ENCODE assay signal across 8 cellular contexts in the genomic region with DNA sequence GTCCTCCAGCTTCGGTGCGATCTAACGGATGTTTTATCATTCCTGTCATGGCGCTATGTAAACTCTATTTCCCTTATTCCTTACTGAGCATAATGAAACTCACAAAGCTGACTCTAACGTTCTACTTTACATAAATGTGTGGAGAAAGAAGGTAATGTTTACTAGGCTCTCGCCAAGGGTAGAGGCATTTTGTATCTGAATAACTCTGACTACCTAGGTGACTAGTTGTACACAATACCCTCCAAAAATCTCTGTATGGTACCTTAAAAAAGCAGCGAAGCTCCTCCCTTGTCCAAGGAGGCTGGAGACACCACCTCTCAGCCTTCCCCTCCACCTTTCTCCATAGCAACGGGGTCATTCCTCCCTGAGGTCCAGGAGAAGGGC. TPM values are rescaled to one million over a fixed set of nuclear protein-coding genes. Genes with fewer than 3 reads are reported as not detected.
A peak's percentile ranks its signal among the peaks of the same experiment; 100 is the strongest.
DNase-seq lines count a peak whose midpoint lies in the region; ATAC-seq, FAIRE-seq and TF ChIP-seq lines count a peak whose summit lies in the region.

No MANE protein-coding gene starts in this region.

- H3K36me3 Mint-ChIP-seq in progenitor cell of endocrine pancreas (ENCODE audit: insufficient read depth) = peaks cover 23% of the 10 kb centered on the region

- no peak overlapping the region for H2BK20ac ChIP-seq in IMR-90 (ENCODE audit: low read depth, low read length)

- no peaks in the 10 kb centered on the region for H3K27me3 ChIP-seq in IMR-90 (ENCODE audit: control insufficient read depth, insufficient read depth, low read length)
- no peaks in the 10 kb centered on the region for H3K27me3 ChIP-seq in endocrine pancreas (ENCODE audit: control insufficient read depth, insufficient read depth, low read length)

- POLR2A ChIA-PET in IMR-90 (lab: Charles Lee; ENCODE audit: unreplicated experiment) = no interaction called here

- H3K9ac ChIP-seq in IMR-90 (ENCODE audit: low read depth, low read length) (no peak overlapping the region), endocrine pancreas (ENCODE audit: control insufficient read depth, insufficient read depth, low read length) (no peak overlapping the region)

- peaks cover 17 to 23% of the 10 kb centered on the region in 2 experiments for H3K79me1 ChIP-seq in IMR-90 (ENCODE audit: low read depth in 1 of 2, low read length in 2 of 2)

- 100% methylated on average over 1 of the region's 8 CpGs; no CpG with 5 or more reads in 1 of the 2 experiments for WGBS in IMR-90 (ENCODE audit: extremely low coverage in 2 of 2, insufficient read length in 1 of 2), 2 experiments

- DNase-seq in IMR-90 (no peak), progenitor cell of endocrine pancreas (ENCODE audit: low spot score, unreplicated experiment) (no peak), H54 (ENCODE audit: insufficient read length, low spot score) (no peak), hippocampal formation (lab: John Stamatoyannopoulos, UW) (no peak), globus pallidus (ENCODE audit: low spot score) (no peak)

- H3K9me3 ChIP-seq in IMR-90 (ENCODE audit: control insufficient read depth, insufficient read depth, low read length) (no peaks in the 10 kb centered on the region), endocrine pancreas (ENCODE audit: control insufficient read depth, low read length) (peaks cover 2% of the 10 kb centered on the region)

- H2BK5ac ChIP-seq in IMR-90 (ENCODE audit: low read depth, low read length, poor library complexity, severe bottlenecking) = no peak overlapping the region

- no peak overlapping the region for H3K18ac ChIP-seq in IMR-90 (ENCODE audit: low read depth, low read length)

- H4K20me1 ChIP-seq in IMR-90 (ENCODE audit: insufficient read depth, low read length) = no peaks in the 10 kb centered on the region

- TF ChIP-seq RAD21 in IMR-90 (IDR thresholded peaks at IDR 0.05; ENCODE audit: low read length) = no peak

- intact Hi-C loops in IMR-90 (cut with micrococcal nuclease) = no loop called here

- no peak overlapping the region for H3K27ac ChIP-seq in IMR-90 (ENCODE audit: insufficient read depth, low read length)

- no peak overlapping the region for H2AK5ac ChIP-seq in IMR-90 (ENCODE audit: low read depth, low read length)

- CTCF ChIA-PET in IMR-90 (lab: Yijun Ruan, JAX) = no interaction called here

- H2BK120ac ChIP-seq in IMR-90 (ENCODE audit: low read depth, low read length) = no peak overlapping the region

- H3K4me3 Mint-ChIP-seq in progenitor cell of endocrine pancreas (ENCODE audit: low read depth) = peak overlapping the region; percentile 83

- H2AK9ac ChIP-seq in IMR-90 (replicated peaks; ENCODE audit: low read depth, low read length, poor library complexity) = no peak overlapping the region

- BruUV-seq in IMR-90 (replicated peaks; lab: Mats Ljungman, UMichigan) = no TSS peak

- H2BK15ac ChIP-seq in IMR-90 (ENCODE audit: low read depth, low read length) = no peak overlapping the region

- H3K23ac ChIP-seq in IMR-90 (ENCODE audit: low read depth, low read length) = no peak overlapping the region

- H3K4me1 Mint-ChIP-seq in progenitor cell of endocrine pancreas (ENCODE audit: low read depth) = peaks cover 2% of the 10 kb centered on the region

- peaks cover 37% of the 10 kb centered on the region for H3K9me3 Mint-ChIP-seq in progenitor cell of endocrine pancreas (ENCODE audit: low read depth)

- no peak for FAIRE-seq in H54 (lab: Jason Lieb, UNC)

- dilution Hi-C loops in IMR-90 (cut with HindIII; ENCODE audit: low sequenced_read_pairs, unreplicated experiment) = no loop called here

- H4K5ac ChIP-seq in IMR-90 (ENCODE audit: low read depth, low read length) = peak overlapping the region; percentile 78

- peak overlapping the region; percentile 82 for H3K4me2 ChIP-seq in IMR-90 (ENCODE audit: low read depth, low read length)

- H3K4me1 ChIP-seq in IMR-90 (ENCODE audit: control insufficient read depth, insufficient read depth, low read length) (no peaks in the 10 kb centered on the region), endocrine pancreas (ENCODE audit: control insufficient read depth, insufficient read depth, low read length) (no peaks in the 10 kb centered on the region)

- H3K27ac Mint-ChIP-seq in progenitor cell of endocrine pancreas = peak overlapping the region; percentile 60

- in situ Hi-C loops in IMR-90 (cut with MboI; ENCODE audit: low sequenced_read_pairs) = no loop called here

- no peaks in the 10 kb centered on the region for H3K27me3 Mint-ChIP-seq in progenitor cell of endocrine pancreas

- peak overlapping the region; percentile 98 for H2AFZ ChIP-seq in IMR-90 (replicated peaks; ENCODE audit: low read length, poor library complexity)

- peak; percentile 14 for ATAC-seq in GM18505 (IDR thresholded peaks at IDR 0.05; ENCODE audit: unreplicated experiment)
- ATAC-seq in IMR-90 (ENCODE audit: low read depth) = no peak; the same call in 1 of the 2 replicates
- ATAC-seq in HG02798 (IDR thresholded peaks at IDR 0.05; ENCODE audit: poor library complexity, unreplicated experiment) = no peak

- H3K4me3 ChIP-seq in IMR-90 (ENCODE audit: insufficient read depth, low read depth, low read length) = peak overlapping the region; percentile 75
- peak overlapping the region; percentile 57 for H3K4me3 ChIP-seq in endocrine pancreas (ENCODE audit: control insufficient read depth, insufficient read depth, low read length)

- H4K91ac ChIP-seq in IMR-90 (ENCODE audit: insufficient read depth, low read depth, low read length) = no peak overlapping the region

- H3K56ac ChIP-seq in IMR-90 (ENCODE audit: extremely low read depth, insufficient read depth, low read length) = no peak overlapping the region

- no peak for TF ChIP-seq POLR2A in GM18505 (IDR thresholded peaks at IDR 0.05; ENCODE audit: borderline replicate concordance, extremely low read depth, insufficient read depth, insufficient read length)
- no peak for TF ChIP-seq POLR2A in IMR-90 (IDR thresholded peaks at IDR 0.05; ENCODE audit: low read depth, low read length)
- TF ChIP-seq POLR2A in H54 (IDR thresholded peaks at IDR 0.05; ENCODE audit: low read depth, low read length) = no peak

- no peak overlapping the region for H3K4ac ChIP-seq in IMR-90 (ENCODE audit: low read depth, low read length)

- H3K36me3 ChIP-seq in IMR-90 (ENCODE audit: control insufficient read depth, insufficient read depth, low read length) = peaks cover 2% of the 10 kb centered on the region; the same call in 1 of the 2 replicates
- no peaks in the 10 kb centered on the region for H3K36me3 ChIP-seq in endocrine pancreas (ENCODE audit: control insufficient read depth, insufficient read depth, low read length)

- TF ChIP-seq CTCF in IMR-90 (conservative IDR thresholded peaks at IDR 0.05; ENCODE audit: low read depth, low read length) (no peak), progenitor cell of endocrine pancreas (IDR thresholded peaks at IDR 0.05; ENCODE audit: unreplicated experiment) (no peak)

- peak overlapping the region; percentile 40 to 79 for H4K8ac ChIP-seq in IMR-90 (ENCODE audit: low read depth in 2 of 2, low read length in 2 of 2)

- no peaks in the 10 kb centered on the region for H3K9me1 ChIP-seq in IMR-90 (ENCODE audit: insufficient read depth, low read length)

- H3K14ac ChIP-seq in IMR-90 (replicated peaks; ENCODE audit: low read depth, low read length) = no peak overlapping the region

TF ChIP-seq in IMR-90, 13 proteins besides CTCF, POLR2A, EP300 and RAD21 (continues in another document):
- TF ChIP-seq FOS (IDR thresholded peaks at IDR 0.05; ENCODE audit: low read depth, low read length) = no peak
- no peak for TF ChIP-seq CHD1 (IDR thresholded peaks at IDR 0.05; ENCODE audit: low read depth, low read length)
- TF ChIP-seq SMC3 (IDR thresholded peaks at IDR 0.05; ENCODE audit: low read depth, low read length) = no peak
- TF ChIP-seq, protein P1, sequence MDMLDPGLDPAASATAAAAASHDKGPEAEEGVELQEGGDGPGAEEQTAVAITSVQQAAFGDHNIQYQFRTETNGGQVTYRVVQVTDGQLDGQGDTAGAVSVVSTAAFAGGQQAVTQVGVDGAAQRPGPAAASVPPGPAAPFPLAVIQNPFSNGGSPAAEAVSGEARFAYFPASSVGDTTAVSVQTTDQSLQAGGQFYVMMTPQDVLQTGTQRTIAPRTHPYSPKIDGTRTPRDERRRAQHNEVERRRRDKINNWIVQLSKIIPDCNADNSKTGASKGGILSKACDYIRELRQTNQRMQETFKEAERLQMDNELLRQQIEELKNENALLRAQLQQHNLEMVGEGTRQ (IDR thresholded peaks at IDR 0.05; ENCODE audit: low read depth, low read length) = no peak
- TF ChIP-seq RCOR1 (IDR thresholded peaks at IDR 0.05; ENCODE audit: insufficient replicate concordance, low read length) = no peak
- no peak for TF ChIP-seq NFE2L2 (IDR thresholded peaks at IDR 0.05; ENCODE audit: low read depth, low read length)
- no peak for TF ChIP-seq RFX5 (IDR thresholded peaks at IDR 0.05; ENCODE audit: low read depth, low read length)
- no peak for TF ChIP-seq CEBPB (IDR thresholded peaks at IDR 0.05; ENCODE audit: low read depth, low read length)
- no peak for TF ChIP-seq MAFK (IDR thresholded peaks at IDR 0.05; ENCODE audit: low read depth, low read length)

RNA-seq across cellular contexts. Expression of a gene that starts 0.3 kb away (rescaled TPM):
- 4.4 and 6.6 TPM in 2 replicates for total RNA-seq in IMR-90 (2012; rRNA removed)
- polyA plus RNA-seq in IMR-90 (2012; rRNA removed) = 2.9 and 3.0 TPM in 2 replicates
- 1.9 and 4.0 TPM in 2 replicates for polyA plus RNA-seq in IMR-90 (2012; cell fraction: cytosol; rRNA removed)
- polyA plus RNA-seq in IMR-90 (2012; cell fraction: nucleus; rRNA removed; ENCODE audit: low replicate concordance) = 1.8 and 4.4 TPM in 2 replicates
- total RNA-seq in progenitor cell of endocrine pancreas = 4.4 and 4.9 TPM in 2 replicates

RNA-seq across cellular contexts. Expression of a gene that starts 14.7 kb away (rescaled TPM):
- total RNA-seq in IMR-90 (2012; rRNA removed) = 31.0 and 31.1 TPM in 2 replicates
- 6.0 and 6.2 TPM in 2 replicates for polyA plus RNA-seq in IMR-90 (2012; rRNA removed)
- 4.8 and 6.5 TPM in 2 replicates for polyA plus RNA-seq in IMR-90 (2012; cell fraction: cytosol; rRNA removed)
- 8.4 and 8.5 TPM in 2 replicates for polyA plus RNA-seq in IMR-90 (2012; cell fraction: nucleus; rRNA removed; ENCODE audit: low replicate concordance)
- 24.9 and 26.8 TPM in 2 replicates for total RNA-seq in progenitor cell of endocrine pancreas

RNA-seq across cellular contexts. Expression of a gene that starts 15.4 kb away (rescaled TPM):
- 9.2 and 11.8 TPM in 2 replicates for total RNA-seq in IMR-90 (2012; rRNA removed)
- polyA plus RNA-seq in IMR-90 (2012; rRNA removed) = 3.5 and 4.1 TPM in 2 replicates
- polyA plus RNA-seq in IMR-90 (2012; cell fraction: cytosol; rRNA removed) = 3.1 and 4.9 TPM in 2 replicates
- 3.4 and 5.2 TPM in 2 replicates for polyA plus RNA-seq in IMR-90 (2012; cell fraction: nucleus; rRNA removed; ENCODE audit: low replicate concordance)
- total RNA-seq in progenitor cell of endocrine pancreas = 12.9 and 13.7 TPM in 2 replicates

RNA-seq across cellular contexts. Expression of a gene that starts 20.7 kb away (rescaled TPM):
- total RNA-seq in IMR-90 (2012; rRNA removed) (6.1 and 8.1 TPM in 2 replicates), progenitor cell of endocrine pancreas (7.2 and 8.6 TPM in 2 replicates)
- polyA plus RNA-seq in IMR-90 (2012; rRNA removed) = 2.3 and 2.6 TPM in 2 replicates
- 0.64 and 0.97 TPM in 2 replicates for polyA plus RNA-seq in IMR-90 (2012; cell fraction: cytosol; rRNA removed)
- polyA plus RNA-seq in IMR-90 (2012; cell fraction: nucleus; rRNA removed; ENCODE audit: low replicate concordance) = 0.63 and 2.4 TPM in 2 replicates

RNA-seq across cellular contexts. Expression of a gene that starts 33.6 kb away (rescaled TPM):
- total RNA-seq in IMR-90 (2012; rRNA removed) (9.2 and 13.1 TPM in 2 replicates), progenitor cell of endocrine pancreas (25.1 and 26.0 TPM in 2 replicates)
- polyA plus RNA-seq in IMR-90 (2012; rRNA removed) = 6.5 and 8.7 TPM in 2 replicates
- polyA plus RNA-seq in IMR-90 (2012; cell fraction: cytosol; rRNA removed) = 2.3 and 4.9 TPM in 2 replicates
- polyA plus RNA-seq in IMR-90 (2012; cell fraction: nucleus; rRNA removed; ENCODE audit: low replicate concordance) = 6.5 and 30.2 TPM in 2 replicates
